8 cellular contexts compared by ENCODE assay signal in genomic region chr2:62475172-62476011, GRCh38. TPM values are rescaled to one million over a fixed set of nuclear protein-coding genes. Genes with fewer than 3 reads are reported as not detected.
DNase-seq lines count a peak whose midpoint lies in the region; ATAC-seq and TF ChIP-seq lines count a peak whose summit lies in the region.

No MANE protein-coding gene starts in this region.

- 20 to 27% methylated on average over 21 of the region's 21 CpGs for WGBS in heart right ventricle, 2 donors

- no peak overlapping the region for H3K9ac ChIP-seq in rectal smooth muscle tissue (ENCODE audit: low read length)

- H3K4me3 ChIP-seq in SJSA1 = peak overlapping the region; percentile 6
- peak overlapping the region in 9 of 10 donors; percentile 2 to 43 (median 36) for H3K4me3 ChIP-seq in heart right ventricle
- peak overlapping the region; percentile 33 for H3K4me3 ChIP-seq in rectal smooth muscle tissue (ENCODE audit: low read length)

- no peaks in the 10 kb centered on the region for H3K27me3 ChIP-seq in SJSA1 (replicated peaks)
- no peaks in the 10 kb centered on the region for H3K27me3 ChIP-seq in heart right ventricle
- no peaks in the 10 kb centered on the region for H3K27me3 ChIP-seq in rectal smooth muscle tissue (ENCODE audit: control insufficient read depth, insufficient read depth, low read length)

- peak; percentile 56 to 66 for DNase-seq in SJSA1 (ENCODE audit: low read depth in 1 of 2, low spot score in 2 of 2)
- DNase-seq in heart right ventricle = no peak
- no peak for DNase-seq in middle frontal gyrus (ENCODE audit: extremely low spot score, low spot score)
- DNase-seq in stimulated activated CD4-positive, alpha-beta T cell treated with anti-CD3 and anti-CD28 coated beads, Interleukin-2, amount 100 ng/mL, for 24 hours = no peak
- no peak for DNase-seq in dedifferentiated amniotic fluid mesenchymal stem cell (ENCODE audit: extremely low spot score)
- DNase-seq in ecto neural progenitor cell (ENCODE audit: low spot score) = no peak

- intact Hi-C loops in heart right ventricle (cut with DNase I) = loop anchor here in 1 of 10 donors (5.0 kb wide), 1 partner anchor 232 kb away; the partner anchor contains the start of gene EHBP1

- H3K9me3 ChIP-seq in SJSA1 (replicated peaks) = no peaks in the 10 kb centered on the region
- H3K9me3 ChIP-seq in heart right ventricle = no peaks in the 10 kb centered on the region

- peak overlapping the region; percentile 2; the same call in 1 of the 2 replicates for H3K27ac ChIP-seq in SJSA1
- H3K27ac ChIP-seq in heart right ventricle = peak overlapping the region; percentile 2 to 83 (median 74)
- peak overlapping the region; percentile 75 for H3K27ac ChIP-seq in rectal smooth muscle tissue (ENCODE audit: low read depth, low read length)

- peak; percentile 44 for ATAC-seq in GM21529 (IDR thresholded peaks at IDR 0.05; ENCODE audit: unreplicated experiment)
- peak; percentile 9 to 56 (median 30) for ATAC-seq in heart right ventricle

- H3K36me3 ChIP-seq in SJSA1 (no peaks in the 10 kb centered on the region), heart right ventricle (no peaks in the 10 kb centered on the region), rectal smooth muscle tissue (ENCODE audit: control insufficient read depth, insufficient read depth, low read length) (no peaks in the 10 kb centered on the region)

- TF ChIP-seq CTCF in heart right ventricle (IDR thresholded peaks at IDR 0.05) = peak in 3 of 9 donors; percentile 23 to 34 (median 26)

- H3K4me1 ChIP-seq in SJSA1 (replicated peaks) (peaks cover 17% of the 10 kb centered on the region), heart right ventricle (peaks cover 20 to 83% (median 60%) of the 10 kb centered on the region in 9 donors), rectal smooth muscle tissue (ENCODE audit: control insufficient read depth, insufficient read depth, low read length) (peaks cover 35% of the 10 kb centered on the region)

RNA-seq across cellular contexts. Expression of gene TMEM17, which starts 30.6 kb away (rescaled TPM):
- total RNA-seq in SJSA1 (2014; rRNA removed; shearing (Covaris generic)) = 3.9 and 4.7 TPM in 2 replicates
- 1 to 10 TPM; 1.2 to 3.2 (median 2.2) TPM for total RNA-seq in heart right ventricle
- under 1 TPM; 0.66 to 0.93 TPM for polyA plus RNA-seq in heart right ventricle

Comparison
In these comparisons a context has a peak if more than half of its experiments do, and no peak if none do; other contexts are left out.
1. DNase-seq: peak in SJSA1 (2 of 2); none in heart right ventricle (0 of 2), middle frontal gyrus (single experiment), stimulated activated CD4-positive, alpha-beta T cell treated with anti-CD3 and anti-CD28 coated beads, Interleukin-2, amount 100 ng/mL, for 24 hours (0 of 2), dedifferentiated amniotic fluid mesenchymal stem cell (single experiment) and ecto neural progenitor cell (single experiment).
2. H3K27ac ChIP-seq: peak in every context shown above with its lines; median percentile 75 in rectal smooth muscle tissue; 74 in heart right ventricle; 2 in SJSA1.
3. Peak in every context shown above with its lines, with median percentiles within 50 percentile points of each other: H3K4me3 ChIP-seq.